8 cellular contexts compared by ENCODE assay signal in genomic region chr19:12720851-12721655, GRCh38. TPM values are rescaled to one million over a fixed set of nuclear protein-coding genes. Genes with fewer than 3 reads are reported as not detected.
DNase-seq lines count a peak whose midpoint lies in the region; ATAC-seq lines count a peak whose summit lies in the region.

No MANE protein-coding gene starts in this region.

- no peaks in the 10 kb centered on the region for H3K9me3 ChIP-seq in SJCRH30 (replicated peaks)
- H3K9me3 ChIP-seq in endocrine pancreas (ENCODE audit: control insufficient read depth, low read length) = no peaks in the 10 kb centered on the region
- H3K9me3 ChIP-seq in muscle layer of duodenum (ENCODE audit: control insufficient read depth in 1 of 2, low read length in 2 of 2) = no peaks in the 10 kb centered on the region

- H3K4me3 ChIP-seq in SJCRH30 (peak overlapping the region; percentile 78), endocrine pancreas (ENCODE audit: control insufficient read depth, insufficient read depth, low read length) (peak overlapping the region; percentile 19), muscle layer of duodenum (ENCODE audit: low read depth in 1 of 2, low read length in 2 of 2) (peak overlapping the region; percentile 71 to 86)

- H3K27me3 ChIP-seq in SJCRH30 (no peaks in the 10 kb centered on the region), endocrine pancreas (ENCODE audit: control insufficient read depth, insufficient read depth, low read length) (no peaks in the 10 kb centered on the region), muscle layer of duodenum (ENCODE audit: low read depth, low read length) (no peaks in the 10 kb centered on the region)

- DNase-seq in ELR (ENCODE audit: low read depth) (peak; percentile 44), SJCRH30 (no peak), NOMO-1 treated with DMSO at 0.1 percent for 48 hours (lab: John Stamatoyannopoulos, UW; ENCODE audit: unreplicated experiment) (no peak), DMS114 treated with DMSO at 0.1 percent for 48 hours (lab: John Stamatoyannopoulos, UW; ENCODE audit: unreplicated experiment) (no peak), NCI-H2107 (lab: John Stamatoyannopoulos, UW) (no peak)

- ATAC-seq in GM18502 (IDR thresholded peaks at IDR 0.05; ENCODE audit: poor library complexity, unreplicated experiment) = no peak

- H3K4me1 ChIP-seq in SJCRH30 = peaks cover 2% of the 10 kb centered on the region; the same call in 1 of the 2 replicates
- H3K4me1 ChIP-seq in endocrine pancreas (ENCODE audit: control insufficient read depth, insufficient read depth, low read length) = peaks cover 3% of the 10 kb centered on the region
- peaks cover 6 to 38% of the 10 kb centered on the region in 2 donors for H3K4me1 ChIP-seq in muscle layer of duodenum (ENCODE audit: control insufficient read depth in 1 of 2, insufficient read depth in 2 of 2, low read length in 2 of 2)

- H3K27ac ChIP-seq in SJCRH30 (peak overlapping the region; percentile 84), muscle layer of duodenum (ENCODE audit: low read length) (peak overlapping the region; percentile 90)

- H3K9ac ChIP-seq in endocrine pancreas (ENCODE audit: control insufficient read depth, insufficient read depth, low read length) = peak overlapping the region; percentile 94

- H3K36me3 ChIP-seq in SJCRH30 (peaks cover 32% of the 10 kb centered on the region), endocrine pancreas (ENCODE audit: control insufficient read depth, insufficient read depth, low read length) (no peaks in the 10 kb centered on the region), muscle layer of duodenum (ENCODE audit: control insufficient read depth in 1 of 2, insufficient read depth in 2 of 2, low read length in 2 of 2) (peaks cover 13 to 19% of the 10 kb centered on the region in 2 donors)

RNA-seq across cellular contexts. Expression of gene TNPO2, which starts 2.7 kb away (rescaled TPM):
- total RNA-seq in SJCRH30 (2014; rRNA removed; shearing (Covaris generic)) = 72.4 and 80.9 TPM in 2 replicates

RNA-seq across cellular contexts. Expression of gene TRIR, which starts 13.4 kb away (rescaled TPM):
- total RNA-seq in SJCRH30 (2014; rRNA removed; shearing (Covaris generic)) = 431 and 462 TPM in 2 replicates

RNA-seq across cellular contexts. Expression of gene GET3, which starts 16.2 kb away (rescaled TPM):
- 79.5 and 87.1 TPM in 2 replicates for total RNA-seq in SJCRH30 (2014; rRNA removed; shearing (Covaris generic))

RNA-seq across cellular contexts. Expression of gene FBXW9, which starts 24.6 kb away (rescaled TPM):
- 7.8 and 8.3 TPM in 2 replicates for total RNA-seq in SJCRH30 (2014; rRNA removed; shearing (Covaris generic))

RNA-seq across cellular contexts. Expression of gene BEST2, which starts 30.5 kb away (rescaled TPM):
- total RNA-seq in SJCRH30 (2014; rRNA removed; shearing (Covaris generic)) = 0.04 and 0.10 TPM in 2 replicates

Comparison
In these comparisons a context has a peak if more than half of its experiments do, and no peak if none do; other contexts are left out.
1. H3K4me3 ChIP-seq: peak in every context shown above with its lines; median percentile 78 in muscle layer of duodenum; 78 in SJCRH30; 19 in endocrine pancreas.